ENCODE assay signal across 1 cellular context in the genomic region with DNA sequence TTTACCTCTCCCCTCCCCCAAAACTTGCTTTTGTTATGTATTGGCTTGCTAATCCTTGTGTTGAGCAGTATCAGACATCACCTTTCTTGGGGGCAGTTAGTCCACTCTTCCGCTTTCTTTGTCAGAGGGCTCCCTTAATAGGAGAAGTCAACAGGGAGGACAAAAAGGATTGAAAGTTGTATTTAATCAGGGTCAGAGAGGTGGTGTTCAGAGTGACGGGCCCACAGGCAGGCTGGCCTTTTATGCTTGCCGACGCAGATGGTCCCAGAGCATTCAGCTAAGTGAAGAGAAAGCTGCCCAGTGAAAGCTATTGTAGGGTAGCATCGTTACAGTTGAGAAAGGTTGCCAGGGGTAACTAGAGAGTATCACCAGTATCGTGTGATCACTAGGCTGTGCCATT.
TF ChIP-seq lines count a peak whose summit lies in the region.

No MANE protein-coding gene starts in this region.

TF ChIP-seq in GM23338, 12 proteins besides CTCF, POLR2A, EP300 and RAD21:
- TF ChIP-seq, protein P1, sequence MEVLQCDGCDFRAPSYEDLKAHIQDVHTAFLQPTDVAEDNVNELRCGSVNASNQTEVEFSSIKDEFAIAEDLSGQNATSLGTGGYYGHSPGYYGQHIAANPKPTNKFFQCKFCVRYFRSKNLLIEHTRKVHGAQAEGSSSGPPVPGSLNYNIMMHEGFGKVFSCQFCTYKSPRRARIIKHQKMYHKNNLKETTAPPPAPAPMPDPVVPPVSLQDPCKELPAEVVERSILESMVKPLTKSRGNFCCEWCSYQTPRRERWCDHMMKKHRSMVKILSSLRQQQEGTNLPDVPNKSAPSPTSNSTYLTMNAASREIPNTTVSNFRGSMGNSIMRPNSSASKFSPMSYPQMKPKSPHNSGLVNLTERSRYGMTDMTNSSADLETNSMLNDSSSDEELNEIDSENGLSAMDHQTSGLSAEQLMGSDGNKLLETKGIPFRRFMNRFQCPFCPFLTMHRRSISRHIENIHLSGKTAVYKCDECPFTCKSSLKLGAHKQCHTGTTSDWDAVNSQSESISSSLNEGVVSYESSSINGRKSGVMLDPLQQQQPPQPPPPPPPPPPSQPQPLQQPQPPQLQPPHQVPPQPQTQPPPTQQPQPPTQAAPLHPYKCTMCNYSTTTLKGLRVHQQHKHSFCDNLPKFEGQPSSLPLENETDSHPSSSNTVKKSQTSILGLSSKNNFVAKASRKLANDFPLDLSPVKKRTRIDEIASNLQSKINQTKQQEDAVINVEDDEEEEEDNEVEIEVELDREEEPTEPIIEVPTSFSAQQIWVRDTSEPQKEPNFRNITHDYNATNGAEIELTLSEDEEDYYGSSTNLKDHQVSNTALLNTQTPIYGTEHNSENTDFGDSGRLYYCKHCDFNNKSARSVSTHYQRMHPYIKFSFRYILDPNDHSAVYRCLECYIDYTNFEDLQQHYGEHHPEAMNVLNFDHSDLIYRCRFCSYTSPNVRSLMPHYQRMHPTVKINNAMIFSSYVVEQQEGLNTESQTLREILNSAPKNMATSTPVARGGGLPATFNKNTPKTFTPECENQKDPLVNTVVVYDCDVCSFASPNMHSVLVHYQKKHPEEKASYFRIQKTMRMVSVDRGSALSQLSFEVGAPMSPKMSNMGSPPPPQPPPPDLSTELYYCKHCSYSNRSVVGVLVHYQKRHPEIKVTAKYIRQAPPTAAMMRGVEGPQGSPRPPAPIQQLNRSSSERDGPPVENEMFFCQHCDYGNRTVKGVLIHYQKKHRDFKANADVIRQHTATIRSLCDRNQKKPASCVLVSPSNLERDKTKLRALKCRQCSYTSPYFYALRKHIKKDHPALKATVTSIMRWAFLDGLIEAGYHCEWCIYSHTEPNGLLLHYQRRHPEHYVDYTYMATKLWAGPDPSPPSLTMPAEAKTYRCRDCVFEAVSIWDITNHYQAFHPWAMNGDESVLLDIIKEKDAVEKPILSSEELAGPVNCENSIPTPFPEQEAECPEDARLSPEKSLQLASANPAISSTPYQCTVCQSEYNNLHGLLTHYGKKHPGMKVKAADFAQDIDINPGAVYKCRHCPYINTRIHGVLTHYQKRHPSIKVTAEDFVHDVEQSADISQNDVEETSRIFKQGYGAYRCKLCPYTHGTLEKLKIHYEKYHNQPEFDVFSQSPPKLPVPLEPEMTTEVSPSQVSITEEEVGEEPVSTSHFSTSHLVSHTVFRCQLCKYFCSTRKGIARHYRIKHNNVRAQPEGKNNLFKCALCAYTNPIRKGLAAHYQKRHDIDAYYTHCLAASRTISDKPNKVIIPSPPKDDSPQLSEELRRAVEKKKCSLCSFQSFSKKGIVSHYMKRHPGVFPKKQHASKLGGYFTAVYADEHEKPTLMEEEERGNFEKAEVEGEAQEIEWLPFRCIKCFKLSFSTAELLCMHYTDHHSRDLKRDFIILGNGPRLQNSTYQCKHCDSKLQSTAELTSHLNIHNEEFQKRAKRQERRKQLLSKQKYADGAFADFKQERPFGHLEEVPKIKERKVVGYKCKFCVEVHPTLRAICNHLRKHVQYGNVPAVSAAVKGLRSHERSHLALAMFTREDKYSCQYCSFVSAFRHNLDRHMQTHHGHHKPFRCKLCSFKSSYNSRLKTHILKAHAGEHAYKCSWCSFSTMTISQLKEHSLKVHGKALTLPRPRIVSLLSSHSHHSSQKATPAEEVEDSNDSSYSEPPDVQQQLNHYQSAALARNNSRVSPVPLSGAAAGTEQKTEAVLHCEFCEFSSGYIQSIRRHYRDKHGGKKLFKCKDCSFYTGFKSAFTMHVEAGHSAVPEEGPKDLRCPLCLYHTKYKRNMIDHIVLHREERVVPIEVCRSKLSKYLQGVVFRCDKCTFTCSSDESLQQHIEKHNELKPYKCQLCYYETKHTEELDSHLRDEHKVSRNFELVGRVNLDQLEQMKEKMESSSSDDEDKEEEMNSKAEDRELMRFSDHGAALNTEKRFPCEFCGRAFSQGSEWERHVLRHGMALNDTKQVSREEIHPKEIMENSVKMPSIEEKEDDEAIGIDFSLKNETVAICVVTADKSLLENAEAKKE (CRISPR knock-in tag; IDR thresholded peaks at IDR 0.05) = peak; percentile 87; the same call in 1 of the 2 replicates
- TF ChIP-seq CREB1 (CRISPR knock-in tag; IDR thresholded peaks at IDR 0.05; ENCODE audit: low read depth) (peak; percentile 60), JUNB (IDR thresholded peaks at IDR 0.05; ENCODE audit: unreplicated experiment) (no peak), NANOG (IDR thresholded peaks at IDR 0.05; ENCODE audit: borderline replicate concordance) (peak; percentile 84)
